Comparison of ENCODE assay signal across 8 cellular contexts in the genomic region with DNA sequence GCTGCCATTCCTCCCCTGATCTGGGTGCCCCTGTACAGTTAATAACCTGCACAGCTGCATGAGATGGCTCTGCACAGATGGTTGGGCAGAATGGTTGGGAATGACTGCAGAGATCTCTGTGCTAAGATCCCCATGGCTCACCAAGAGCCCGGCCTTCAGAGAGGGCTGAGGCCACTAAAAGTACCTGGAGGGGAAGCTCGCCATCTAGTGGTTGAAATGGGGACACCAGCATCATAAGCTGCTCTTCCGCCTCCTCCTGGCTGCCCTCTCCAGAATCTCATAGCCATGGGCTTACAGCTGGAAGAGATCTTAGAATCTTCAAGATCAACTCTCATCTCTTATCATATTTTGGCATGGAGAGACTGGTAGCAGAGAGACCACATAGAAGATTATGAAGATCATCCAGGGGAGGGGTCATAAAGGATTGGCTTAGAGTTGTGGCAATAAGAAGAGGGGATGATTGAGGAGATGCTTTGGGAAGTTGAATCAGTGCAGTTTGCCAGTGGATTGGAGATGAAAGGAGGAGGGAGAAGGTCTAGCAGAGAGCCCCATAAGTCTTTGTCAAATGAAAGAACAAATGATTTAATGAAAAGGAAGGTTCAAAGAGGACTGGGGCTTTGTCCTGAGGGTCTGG. TPM values are rescaled to one million over a fixed set of nuclear protein-coding genes. Genes with fewer than 3 reads are reported as not detected.
DNase-seq lines count a peak whose midpoint lies in the region; ATAC-seq and TF ChIP-seq lines count a peak whose summit lies in the region.

No MANE protein-coding gene starts in this region.

- H3K27me3 Mint-ChIP-seq in activated naive CD4-positive, alpha-beta T cell treated with anti-CD3 and anti-CD28 coated beads for 36 hours (ENCODE audit: low read depth) = peaks cover 18% of the 10 kb centered on the region

- intact Hi-C loops in activated naive CD4-positive, alpha-beta T cell treated with anti-CD3 and anti-CD28 coated beads for 36 hours (cut with micrococcal nuclease) = loop anchor here (1.0 kb wide), 2 partner anchors 68 to 131 kb away; no protein-coding TSS in a partner anchor
- intact Hi-C loops in head of caudate nucleus (cut with DNase I) (loop anchor here (2.0 to 5.0 kb wide), 2 partner anchors 66 to 128 kb away; no protein-coding TSS in a partner anchor), prostate gland (cut with DNase I) (loop anchor here (5.0 to 10.0 kb wide), 2 partner anchors 131 to 638 kb away; no protein-coding TSS in a partner anchor)

- no peaks in the 10 kb centered on the region for H3K9me3 ChIP-seq in AG04450 (ENCODE audit: control insufficient read depth, insufficient read depth, low read length)
- H3K9me3 ChIP-seq in prostate gland = no peaks in the 10 kb centered on the region

- ATAC-seq in GM18873 (IDR thresholded peaks at IDR 0.05; ENCODE audit: low FRiP score, unreplicated experiment) (peak; percentile 46), GM21576 (IDR thresholded peaks at IDR 0.05; ENCODE audit: unreplicated experiment) (no peak)

- no peaks in the 10 kb centered on the region for H3K9me3 Mint-ChIP-seq in activated naive CD4-positive, alpha-beta T cell treated with anti-CD3 and anti-CD28 coated beads for 36 hours

- DNase-seq in AG04450 (ENCODE audit: low read depth, low spot score) = peak; percentile 55
- peak; percentile 77 for DNase-seq in LoVo (ENCODE audit: low spot score)
- DNase-seq in SK-N-DZ (ENCODE audit: low spot score) = peak; percentile 50
- DNase-seq in activated naive CD4-positive, alpha-beta T cell treated with anti-CD3 and anti-CD28 coated beads for 36 hours = peak; percentile 74
- DNase-seq in head of caudate nucleus = peak in 40 of 42 donors; percentile 14 to 89 (median 61)
- DNase-seq in prostate gland (ENCODE audit: low spot score) = peak; percentile 60

- H3K4me3 Mint-ChIP-seq in activated naive CD4-positive, alpha-beta T cell treated with anti-CD3 and anti-CD28 coated beads for 36 hours = no peak overlapping the region

- no peak overlapping the region for H3K4me3 ChIP-seq in AG04450 (ENCODE audit: low read depth, low read length)
- H3K4me3 ChIP-seq in prostate gland = no peak overlapping the region

- CTCF ChIA-PET in AG04450 (lab: Charles Lee) = interaction anchor here (0.6 to 13.1 kb wide), 47 partner anchors 12 to 1350 kb away, joined by 3 to 301 read pairs (median 4); a partner anchor contains a TSS
- CTCF ChIA-PET in activated naive CD4-positive, alpha-beta T cell treated with anti-CD3 and anti-CD28 coated beads for 36 hours (lab: Charles Lee) = interaction anchor here (0.6 to 9.1 kb wide), 17 partner anchors 8 to 347 kb away, joined by 3 to 188 read pairs (median 5); a partner anchor contains a TSS

- POLR2A ChIA-PET in AG04450 (lab: Yijun Ruan, JAX) = no interaction called here

- WGBS in prostate gland = 40% methylated on average over 3 of the region's 3 CpGs

- peaks cover 15% of the 10 kb centered on the region for H3K4me1 ChIP-seq in prostate gland (replicated peaks)

- H3K27ac ChIP-seq in AG04450 (ENCODE audit: low read depth, low read length) (no peak overlapping the region), prostate gland (peak overlapping the region; percentile 88 to 89)

- no peaks in the 10 kb centered on the region for H3K4me1 Mint-ChIP-seq in activated naive CD4-positive, alpha-beta T cell treated with anti-CD3 and anti-CD28 coated beads for 36 hours (ENCODE audit: low read depth)

- no peak for TF ChIP-seq POLR2A in prostate gland (IDR thresholded peaks at IDR 0.05)

- no peak overlapping the region for H3K27ac Mint-ChIP-seq in activated naive CD4-positive, alpha-beta T cell treated with anti-CD3 and anti-CD28 coated beads for 36 hours

- no peaks in the 10 kb centered on the region for H3K36me3 Mint-ChIP-seq in activated naive CD4-positive, alpha-beta T cell treated with anti-CD3 and anti-CD28 coated beads for 36 hours (ENCODE audit: low read depth)

- H3K36me3 ChIP-seq in prostate gland = no peaks in the 10 kb centered on the region

- H3K27me3 ChIP-seq in AG04450 (ENCODE audit: control insufficient read depth, insufficient read depth, low read length) (peaks cover 21% of the 10 kb centered on the region), prostate gland (replicated peaks; ENCODE audit: insufficient read depth) (no peaks in the 10 kb centered on the region)

- TF ChIP-seq CTCF in AG04450 (IDR thresholded peaks at IDR 0.05; ENCODE audit: low read depth, low read length) (peak; percentile 99), prostate gland (IDR thresholded peaks at IDR 0.05) (peak; percentile 39 to 77 (median 72))

RNA-seq across cellular contexts. Expression of a gene that starts 22.0 kb away (rescaled TPM):
- 13.6 and 14.9 TPM in 2 replicates for polyA plus RNA-seq in AG04450 (2011; rRNA removed)
- 9.4 and 11.6 TPM in 2 replicates for polyA minus RNA-seq in AG04450 (2011; rRNA and poly(A)+ RNA removed)
- 9.7 and 10.9 TPM in 2 replicates for polyA plus RNA-seq in SK-N-DZ (2014; cell fraction: cytosol; rRNA removed)
- 7.6 and 10.0 TPM in 2 replicates for polyA plus RNA-seq in SK-N-DZ (2014; cell fraction: nucleus; rRNA removed)
- 1 to 10 TPM; 1.2 to 2.2 TPM for total RNA-seq in activated naive CD4-positive, alpha-beta T cell treated with anti-CD3 and anti-CD28 coated beads for 36 hours
- 10 to 100 TPM in 1 of 2 donors, 1 to 10 TPM in 1; 7.8 to 10.6 TPM for total RNA-seq in prostate gland

RNA-seq across cellular contexts. Expression of a gene that starts 33.1 kb away (rescaled TPM):
- polyA plus RNA-seq in AG04450 (2011; rRNA removed) = 62.7 and 64.8 TPM in 2 replicates
- polyA minus RNA-seq in AG04450 (2011; rRNA and poly(A)+ RNA removed) = 135 and 182 TPM in 2 replicates
- polyA plus RNA-seq in SK-N-DZ (2014; cell fraction: cytosol; rRNA removed) = 9.8 and 11.4 TPM in 2 replicates
- 7.0 and 8.3 TPM in 2 replicates for polyA plus RNA-seq in SK-N-DZ (2014; cell fraction: nucleus; rRNA removed)
- 10 to 100 TPM; 15.4 to 16.5 TPM for total RNA-seq in activated naive CD4-positive, alpha-beta T cell treated with anti-CD3 and anti-CD28 coated beads for 36 hours
- 10 to 100 TPM; 86.2 to 96.5 TPM for total RNA-seq in prostate gland

Comparison
In these comparisons a context has a peak if more than half of its experiments do, and no peak if none do; other contexts are left out.
1. RNA of a gene that starts 33.1 kb away (total RNA-seq): 86.2 to 96.5 TPM in prostate gland; 15.4 to 16.5 TPM in activated naive CD4-positive, alpha-beta T cell treated with anti-CD3 and anti-CD28 coated beads for 36 hours; every median in the first group is over 4 times any median in the second.
2. Peak in every context shown above with its lines, with median percentiles within 50 percentile points of each other: DNase-seq.